In genomic region chr16:88510091-88510719, GRCh38 we compare ENCODE assay signal across 17 cellular contexts. TPM values are rescaled to one million over a fixed set of nuclear protein-coding genes. Genes with fewer than 3 reads are reported as not detected.
DNase-seq lines count a peak whose midpoint lies in the region; ATAC-seq, FAIRE-seq and TF ChIP-seq lines count a peak whose summit lies in the region.
"Had no signal": no experiment of that assay in that cellular context is flagged by ENCODE, and none has a peak within 500 bp of the region (broad histone marks: within the 10 kb centered on the region; RNA-seq: fewer than 3 reads in every experiment).

No MANE protein-coding gene starts in this region.

- H3K27me3 ChIP-seq in SJCRH30 (no peaks in the 10 kb centered on the region), right atrium auricular region (no peaks in the 10 kb centered on the region)

- no peak overlapping the region for H3K9ac ChIP-seq in kidney (ENCODE audit: low read length in 2 of 2)

- TF ChIP-seq CTCF in kidney (IDR thresholded peaks at IDR 0.05; ENCODE audit: borderline replicate concordance, extremely low read depth, insufficient read depth) (no peak), right atrium auricular region (IDR thresholded peaks at IDR 0.05) (no peak)

- DNase-seq in COR-L47 (lab: John Stamatoyannopoulos, UW) (peak; percentile 86), NCI-H1694 (lab: John Stamatoyannopoulos, UW) (peak; percentile 62), SJCRH30 (peak; percentile 75 to 89), kidney (no peak), cerebellum (ENCODE audit: low spot score) (no peak), hypothalamus (lab: John Stamatoyannopoulos, UW) (no peak), right atrium auricular region (ENCODE audit: low spot score) (no peak)
- DNase-seq: activated CD8-positive, alpha-beta T cell treated with anti-CD3 and anti-CD28 coated beads for 36 hours; activated effector memory CD4-positive, alpha-beta T cell treated with anti-CD3 and anti-CD28 coated beads, Interleukin-2, amount 50 U/mL, for 16 hours; effector memory CD4-positive, alpha-beta T cell; NCI-H510A treated with DMSO at 0.1 percent for 48 hours; RPMI8226 had no signal

- no peak for ATAC-seq in GM19395 (IDR thresholded peaks at IDR 0.05; ENCODE audit: unreplicated experiment)
- ATAC-seq: activated CD8-positive, alpha-beta T cell treated with anti-CD3 and anti-CD28 coated beads for 36 hours; HCT116 had no signal

- FAIRE-seq in kidney (lab: Jason Lieb, UNC): no peak
- FAIRE-seq: frontal cortex, TTC549 had no signal

- H3K9me3 ChIP-seq in SJCRH30 (replicated peaks) (no peaks in the 10 kb centered on the region), kidney (ENCODE audit: control insufficient read depth in 1 of 2, low read length in 2 of 2) (no peaks in the 10 kb centered on the region), right atrium auricular region (no peaks in the 10 kb centered on the region)
- H3K9me3 ChIP-seq: thoracic aorta had no signal

- H3K36me3 ChIP-seq in SJCRH30 (no peaks in the 10 kb centered on the region), kidney (ENCODE audit: control insufficient read depth in 1 of 2, insufficient read depth in 2 of 2, low read length in 2 of 2) (no peaks in the 10 kb centered on the region), right atrium auricular region (no peaks in the 10 kb centered on the region)
- H3K36me3 ChIP-seq: thoracic aorta had no signal

- H3K27ac ChIP-seq in SJCRH30 (peak overlapping the region; percentile 52), kidney (ENCODE audit: low read depth in 2 of 2, low read length in 2 of 2) (peak overlapping the region; percentile 53 to 67), right atrium auricular region (no peak overlapping the region)
- H3K27ac ChIP-seq: thoracic aorta had no signal

- intact Hi-C loops in kidney (cut with DNase I): no loop called here

- peaks cover 24% of the 10 kb centered on the region for H3K4me1 ChIP-seq in SJCRH30
- H3K4me1 ChIP-seq in kidney (ENCODE audit: control insufficient read depth in 1 of 2, insufficient read depth in 1 of 2, low read depth in 1 of 2, low read length in 2 of 2): peaks cover 0 to 10% of the 10 kb centered on the region in 2 donors
- H3K4me1 ChIP-seq in right atrium auricular region: no peaks in the 10 kb centered on the region

- H3K4me3 ChIP-seq in SJCRH30 (no peak overlapping the region), kidney (ENCODE audit: low read length in 2 of 2) (no peak overlapping the region), right atrium auricular region (no peak overlapping the region)
- H3K4me3 ChIP-seq: thoracic aorta had no signal

RNA-seq across cellular contexts. Expression of gene ZFPM1, which starts 57.1 kb away (rescaled TPM):
- 0.56 and 0.85 TPM in 2 replicates for total RNA-seq in SJCRH30 (2014; rRNA removed; shearing (Covaris generic))
- 9.2 TPM for total RNA-seq in kidney
- polyA plus RNA-seq in kidney (ENCODE audit: insufficient read depth, low read depth, low replicate concordance): 1.9 TPM
- 2.8 TPM for total RNA-seq in cerebellum
- 1 to 10 TPM; 1.7 to 2.4 TPM for total RNA-seq in right atrium auricular region

RNA-seq across cellular contexts. Expression of gene ZC3H18, which starts 60.0 kb away (rescaled TPM):
- total RNA-seq in SJCRH30 (2014; rRNA removed; shearing (Covaris generic)): 19.2 and 21.0 TPM in 2 replicates
- total RNA-seq in kidney (38.2 TPM), cerebellum (17.9 TPM), right atrium auricular region (10 to 100 TPM in 1 of 2 donors, 1 to 10 TPM in 1; 7.9 to 10.0 TPM)
- polyA plus RNA-seq in kidney (ENCODE audit: insufficient read depth, low read depth, low replicate concordance): 11.4 TPM

Comparison
In these comparisons a context has a peak if more than half of its experiments do, and no peak if none do; other contexts are left out.
1. DNase-seq: peak in COR-L47 (single experiment), NCI-H1694 (single experiment) and SJCRH30 (2 of 2); none in kidney (single experiment), cerebellum (single experiment), hypothalamus (0 of 51) and right atrium auricular region (single experiment).
2. H3K27ac ChIP-seq: peak in SJCRH30 (single experiment) and kidney (2 of 2); none in right atrium auricular region (0 of 2).